ENCODE assay signal across 9 cellular contexts in genomic region chr3:129481783-129482332, GRCh38. TPM values are rescaled to one million over a fixed set of nuclear protein-coding genes. Genes with fewer than 3 reads are reported as not detected.
DNase-seq lines count a peak whose midpoint lies in the region; ATAC-seq and TF ChIP-seq lines count a peak whose summit lies in the region.
"Had no signal": no experiment of that assay in that cellular context is flagged by ENCODE, and none has a peak within 500 bp of the region (broad histone marks: within the 10 kb centered on the region; RNA-seq: fewer than 3 reads in every experiment).

No MANE protein-coding gene starts in this region.

- no peak overlapping the region for H3K4me3 Mint-ChIP-seq in GM23338
- H3K4me3 Mint-ChIP-seq in activated T-helper 17 cell treated with anti-CD3 and anti-CD28 coated beads, Interleukin-2, amount 50 U/mL, for 72 hours = peak overlapping the region; percentile 28

- DNase-seq in GM23338 (ENCODE audit: low spot score) (peak; percentile 14), NCI-H1092 (lab: John Stamatoyannopoulos, UW) (no peak), NCI-H69 (lab: John Stamatoyannopoulos, UW) (no peak), GM19240 (ENCODE audit: insufficient read length, low spot score) (no peak)
- DNase-seq in stimulated activated CD4-positive, alpha-beta T cell treated with anti-CD3 and anti-CD28 coated beads, Interleukin-15, amount 100 ng/mL, for 24 hours = peak; percentile 37

- H3K4me1 ChIP-seq in GM23338 (ENCODE audit: insufficient read depth) = peaks cover 10% of the 10 kb centered on the region
- H3K4me1 ChIP-seq in gastroesophageal sphincter = peaks cover 0 to 23% (median 7%) of the 10 kb centered on the region in 3 donors

- H3K9me3 Mint-ChIP-seq in GM23338 = no peaks in the 10 kb centered on the region
- H3K9me3 Mint-ChIP-seq in activated T-helper 17 cell treated with anti-CD3 and anti-CD28 coated beads, Interleukin-2, amount 50 U/mL, for 72 hours = no peaks in the 10 kb centered on the region

- 81% methylated on average over 5 of the region's 12 CpGs; no CpG with 5 or more reads in 1 of the 2 donors for WGBS in gastroesophageal sphincter (ENCODE audit: low coverage in 1 of 2), 2 donors

- no peak overlapping the region for H3K27ac ChIP-seq in GM23338 (ENCODE audit: low read depth)
- H3K27ac ChIP-seq in gastroesophageal sphincter = peak overlapping the region in 2 of 4 donors; percentile 9 to 24

- no peaks in the 10 kb centered on the region for H3K79me2 ChIP-seq in GM23338 (replicated peaks; ENCODE audit: insufficient read depth)

- H2AFZ ChIP-seq in GM23338 = no peak overlapping the region

- H3K27me3 Mint-ChIP-seq in GM23338 (ENCODE audit: insufficient read depth, low read depth, poor library complexity) = peaks cover 6% of the 10 kb centered on the region
- H3K27me3 Mint-ChIP-seq in activated T-helper 17 cell treated with anti-CD3 and anti-CD28 coated beads, Interleukin-2, amount 50 U/mL, for 72 hours = no peaks in the 10 kb centered on the region

- no peaks in the 10 kb centered on the region for H3K27me3 ChIP-seq in GM23338 (ENCODE audit: insufficient read depth)
- H3K27me3 ChIP-seq in gastroesophageal sphincter = no peaks in the 10 kb centered on the region

- no peak overlapping the region; the same call in 1 of the 2 replicates for H3K27ac Mint-ChIP-seq in GM23338
- peak overlapping the region; percentile 70 for H3K27ac Mint-ChIP-seq in activated T-helper 17 cell treated with anti-CD3 and anti-CD28 coated beads, Interleukin-2, amount 50 U/mL, for 72 hours

- H3K36me3 ChIP-seq in GM23338 (ENCODE audit: insufficient read depth) = peaks cover 3% of the 10 kb centered on the region; the same call in 1 of the 2 replicates
- H3K36me3 ChIP-seq in gastroesophageal sphincter = peaks cover 0 to 98% of the 10 kb centered on the region in 2 donors

- H3F3A ChIP-seq in GM23338 (replicated peaks; ENCODE audit: low read depth) = no peaks in the 10 kb centered on the region

- H3K4me1 Mint-ChIP-seq in GM23338 = peaks cover 45% of the 10 kb centered on the region
- peaks cover 6% of the 10 kb centered on the region for H3K4me1 Mint-ChIP-seq in activated T-helper 17 cell treated with anti-CD3 and anti-CD28 coated beads, Interleukin-2, amount 50 U/mL, for 72 hours

- no peak overlapping the region for H3K4me2 ChIP-seq in GM23338

- TF ChIP-seq CTCF in GM23338 (conservative IDR thresholded peaks at IDR 0.05; ENCODE audit: low read depth in 2 of 2) (no peak), gastroesophageal sphincter (IDR thresholded peaks at IDR 0.05) (no peak)

- no peak for TF ChIP-seq POLR2A in gastroesophageal sphincter (IDR thresholded peaks at IDR 0.05)

- H3K36me3 Mint-ChIP-seq in GM23338 (ENCODE audit: low read depth) = peaks cover 21% of the 10 kb centered on the region; the same call in 2 of the 3 replicates
- peaks cover 21% of the 10 kb centered on the region for H3K36me3 Mint-ChIP-seq in activated T-helper 17 cell treated with anti-CD3 and anti-CD28 coated beads, Interleukin-2, amount 50 U/mL, for 72 hours (ENCODE audit: low read depth)

- no peak overlapping the region for H3K4me3 ChIP-seq in GM23338
- no peak overlapping the region for H3K4me3 ChIP-seq in gastroesophageal sphincter

- TF ChIP-seq EP300 in gastroesophageal sphincter (IDR thresholded peaks at IDR 0.05) = no peak

- no peaks in the 10 kb centered on the region for H4K20me1 ChIP-seq in GM23338 (replicated peaks; ENCODE audit: insufficient read depth)

- no peaks in the 10 kb centered on the region for H3K9me2 ChIP-seq in GM23338 (ENCODE audit: insufficient read depth)

- no peaks in the 10 kb centered on the region for H3K9me3 ChIP-seq in gastroesophageal sphincter

- ATAC-seq in GM23338 = peak; percentile 9; the same call in 1 of the 3 replicates
- peak; percentile 82 for ATAC-seq in activated T-helper 17 cell treated with anti-CD3 and anti-CD28 coated beads, Interleukin-2, amount 50 U/mL, for 72 hours (replicated peaks)
- peak; percentile 56 for ATAC-seq in gastroesophageal sphincter
- ATAC-seq in GM21528 (IDR thresholded peaks at IDR 0.05; ENCODE audit: low FRiP score, unreplicated experiment) = no peak

TF ChIP-seq in GM23338, 12 proteins besides CTCF, POLR2A, EP300 and RAD21:
- TF ChIP-seq JUNB (IDR thresholded peaks at IDR 0.05; ENCODE audit: unreplicated experiment) (no peak), NANOG (IDR thresholded peaks at IDR 0.05; ENCODE audit: borderline replicate concordance) (no peak), POLR2AphosphoS5 (IDR thresholded peaks at IDR 0.05; ENCODE audit: low read depth) (no peak)
TF ChIP-seq in GM23338: peak in this region for 0.

RNA-seq across cellular contexts. Expression of gene IFT122, which starts 41.8 kb away (rescaled TPM):
- total RNA-seq in GM23338 (2014; rRNA removed; shearing (Covaris generic)) = 30.2 and 38.8 TPM in 2 replicates
- 10.2 and 10.9 TPM in 2 replicates for polyA plus RNA-seq in GM23338 (2016; fragmentation: Nextera tagmentation; extraction: Ambion mirVana)
- total RNA-seq in activated T-helper 17 cell treated with anti-CD3 and anti-CD28 coated beads, Interleukin-2, amount 50 U/mL, for 72 hours = 10 to 100 TPM; 19.3 to 33.4 TPM
- total RNA-seq in gastroesophageal sphincter = 10 to 100 TPM; 18.1 to 38.3 (median 26.8) TPM

RNA-seq across cellular contexts. Expression of gene MBD4, which starts 42.1 kb away (rescaled TPM):
- total RNA-seq in GM23338 (2014; rRNA removed; shearing (Covaris generic)) = 26.4 and 33.9 TPM in 2 replicates
- polyA plus RNA-seq in GM23338 (2016; fragmentation: Nextera tagmentation; extraction: Ambion mirVana) = 51.8 and 59.3 TPM in 2 replicates
- 10 to 100 TPM; 38.4 to 44.4 TPM for total RNA-seq in activated T-helper 17 cell treated with anti-CD3 and anti-CD28 coated beads, Interleukin-2, amount 50 U/mL, for 72 hours
- 10 to 100 TPM; 11.4 to 38.6 (median 18.8) TPM for total RNA-seq in gastroesophageal sphincter

RNA-seq across cellular contexts. Expression of gene RHO, which starts 46.6 kb away (rescaled TPM):
- total RNA-seq in GM23338 (2014; rRNA removed; shearing (Covaris generic)) = not detected in 2 replicates
- not detected in 2 replicates for polyA plus RNA-seq in GM23338 (2016; fragmentation: Nextera tagmentation; extraction: Ambion mirVana)
- total RNA-seq in activated T-helper 17 cell treated with anti-CD3 and anti-CD28 coated beads, Interleukin-2, amount 50 U/mL, for 72 hours = not detected
- not detected for total RNA-seq in gastroesophageal sphincter
- total RNA-seq: T-helper 1 cell treated with Interleukin-12 subunit alpha and Interleukin-12 subunit beta and Interleukin-4 antibody, amounts not matched to agents 30 ng/mL and 1 ng/mL, for 36 hours had no signal

RNA-seq across cellular contexts. Expression of gene EFCAB12, which starts 53.4 kb away (rescaled TPM):
- total RNA-seq in GM23338 (2014; rRNA removed; shearing (Covaris generic)) = 0.24 and 0.54 TPM in 2 replicates
- 0.17 and 0.65 TPM in 2 replicates for polyA plus RNA-seq in GM23338 (2016; fragmentation: Nextera tagmentation; extraction: Ambion mirVana)
- total RNA-seq in activated T-helper 17 cell treated with anti-CD3 and anti-CD28 coated beads, Interleukin-2, amount 50 U/mL, for 72 hours = 1 to 10 TPM in 1 of 2 donors, under 1 TPM in 1; 0.63 to 1.7 TPM
- under 1 TPM in 2 of 4 donors, not detected in 2; 0.08 to 0.47 TPM for total RNA-seq in gastroesophageal sphincter

Comparison
In these comparisons a context has a peak if more than half of its experiments do, and no peak if none do; other contexts are left out.
1. DNase-seq: peak in GM23338 (single experiment) and stimulated activated CD4-positive, alpha-beta T cell treated with anti-CD3 and anti-CD28 coated beads, Interleukin-15, amount 100 ng/mL, for 24 hours (single experiment); none in NCI-H1092 (single experiment), NCI-H69 (single experiment) and GM19240 (single experiment).